Comparison of ENCODE assay signal across 8 cellular contexts in genomic region chr12:121799175-121799841, GRCh38. TPM values are rescaled to one million over a fixed set of nuclear protein-coding genes. Genes with fewer than 3 reads are reported as not detected.
DNase-seq lines count a peak whose midpoint lies in the region; ATAC-seq and TF ChIP-seq lines count a peak whose summit lies in the region.

No MANE protein-coding gene starts in this region.

- H2AFZ ChIP-seq in Loucy (ENCODE audit: low read length) (no peak overlapping the region), osteoblast (ENCODE audit: low read length) (no peak overlapping the region)

- H4K20me1 ChIP-seq in DOHH2 (ENCODE audit: control insufficient read depth, insufficient read depth, low read depth, low read length) (no peaks in the 10 kb centered on the region), Loucy (ENCODE audit: insufficient read depth, low read length, poor library complexity, severe bottlenecking) (peaks cover 39% of the 10 kb centered on the region), osteoblast (ENCODE audit: insufficient read depth, low read length) (peaks cover 19% of the 10 kb centered on the region)

- 10 to 15% (median 13%) methylated on average over 22 to 29 of the region's 30 CpGs for WGBS in adipose tissue, 3 donors

- TF ChIP-seq POLR2A in Peyer's patch (IDR thresholded peaks at IDR 0.05) = peak in 1 of 2 donors; percentile 19

- H3K4me3 ChIP-seq in DOHH2 (ENCODE audit: low read length) (peak overlapping the region; percentile 86), Loucy (ENCODE audit: low read length, poor library complexity, severe bottlenecking) (peak overlapping the region; percentile 94), Peyer's patch (peak overlapping the region; percentile 82 to 93 (median 88)), cardiac muscle cell (peak overlapping the region; percentile 89), osteoblast (ENCODE audit: insufficient read depth, low read length) (peak overlapping the region; percentile 86)

- ATAC-seq in GM19351 (IDR thresholded peaks at IDR 0.05; ENCODE audit: unreplicated experiment) = no peak
- ATAC-seq in HG03439 (IDR thresholded peaks at IDR 0.05; ENCODE audit: unreplicated experiment) = no peak

- TF ChIP-seq CTCF in DOHH2 (IDR thresholded peaks at IDR 0.05; ENCODE audit: low read depth, low read length, poor library complexity, severe bottlenecking) (no peak), Loucy (conservative IDR thresholded peaks at IDR 0.05; ENCODE audit: low read length) (no peak), Peyer's patch (IDR thresholded peaks at IDR 0.05) (peak in 1 of 6 experiments; percentile 18), cardiac muscle cell (IDR thresholded peaks at IDR 0.05; ENCODE audit: low read depth, low read length) (no peak), osteoblast (IDR thresholded peaks at IDR 0.05; ENCODE audit: extremely low read depth, low read depth, low read length) (no peak)

- H3K9me3 ChIP-seq in DOHH2 (ENCODE audit: control insufficient read depth, insufficient read depth, low read length) (no peaks in the 10 kb centered on the region), Loucy (ENCODE audit: insufficient read depth, low read depth, low read length) (no peaks in the 10 kb centered on the region), Peyer's patch (no peaks in the 10 kb centered on the region), cardiac muscle cell (ENCODE audit: low read depth) (no peaks in the 10 kb centered on the region), osteoblast (ENCODE audit: low read depth, low read length) (no peaks in the 10 kb centered on the region)

- H3K27me3 ChIP-seq in DOHH2 (ENCODE audit: control insufficient read depth, low read length) (no peaks in the 10 kb centered on the region; the same call in 1 of the 2 replicates), Loucy (ENCODE audit: insufficient read depth, low read length, poor library complexity, severe bottlenecking) (peaks cover 6% of the 10 kb centered on the region), Peyer's patch (no peaks in the 10 kb centered on the region), cardiac muscle cell (no peaks in the 10 kb centered on the region), osteoblast (ENCODE audit: insufficient read depth, low read length) (no peaks in the 10 kb centered on the region)

- H3K36me3 ChIP-seq in DOHH2 (ENCODE audit: control insufficient read depth, low read length) = peaks cover 45% of the 10 kb centered on the region
- 0 out of 2 replicates have a peak, but pooled peaks cover 5% of the 10 kb centered on the region for H3K36me3 ChIP-seq in Loucy (ENCODE audit: insufficient read depth, low read length)
- H3K36me3 ChIP-seq in Peyer's patch = peaks cover 0 to 12% (median 0%) of the 10 kb centered on the region in 3 donors
- H3K36me3 ChIP-seq in cardiac muscle cell = peaks cover 3% of the 10 kb centered on the region
- H3K36me3 ChIP-seq in osteoblast (ENCODE audit: insufficient read depth, low read length) = no peaks in the 10 kb centered on the region

- H3K4me1 ChIP-seq in DOHH2 (ENCODE audit: control insufficient read depth, low read length) (peaks cover 47% of the 10 kb centered on the region), Loucy (ENCODE audit: insufficient read depth, low read length, poor library complexity, severe bottlenecking) (peaks cover 28% of the 10 kb centered on the region), Peyer's patch (peaks cover 4 to 51% (median 16%) of the 10 kb centered on the region in 4 donors), cardiac muscle cell (ENCODE audit: low read depth) (peaks cover 34% of the 10 kb centered on the region), osteoblast (ENCODE audit: insufficient read depth, low read length) (peaks cover 53% of the 10 kb centered on the region)

- H3K79me2 ChIP-seq in DOHH2 (ENCODE audit: control insufficient read depth, low read length) = peaks cover 49% of the 10 kb centered on the region
- H3K79me2 ChIP-seq in Loucy (ENCODE audit: insufficient read depth, low read length) = peaks cover 69% of the 10 kb centered on the region
- peaks cover 54% of the 10 kb centered on the region for H3K79me2 ChIP-seq in osteoblast (ENCODE audit: insufficient read depth, low read length)

- H3K9me2 ChIP-seq in DOHH2 (replicated peaks; ENCODE audit: control insufficient read depth, low read length) (no peaks in the 10 kb centered on the region), Loucy (replicated peaks; ENCODE audit: low read depth, low read length) (no peaks in the 10 kb centered on the region)

- peak overlapping the region; percentile 99 for H3K27ac ChIP-seq in DOHH2 (ENCODE audit: low read depth, low read length)
- peak overlapping the region; percentile 100 for H3K27ac ChIP-seq in Peyer's patch
- H3K27ac ChIP-seq in adipose tissue (ENCODE audit: low read depth, low read length) = peak overlapping the region; percentile 99
- H3K27ac ChIP-seq in cardiac muscle cell = peak overlapping the region; percentile 100
- peak overlapping the region; percentile 99 for H3K27ac ChIP-seq in osteoblast (ENCODE audit: low read depth, low read length)

- H3K4me2 ChIP-seq in DOHH2 (ENCODE audit: low read length) = peak overlapping the region; percentile 94
- peak overlapping the region; percentile 89 for H3K4me2 ChIP-seq in Loucy (ENCODE audit: low read depth, low read length, poor library complexity, severe bottlenecking)
- peak overlapping the region; percentile 77 for H3K4me2 ChIP-seq in osteoblast (ENCODE audit: insufficient read depth, low read length)

- H3F3A ChIP-seq in DOHH2 (ENCODE audit: control insufficient read depth, insufficient read depth) = peaks cover 22% of the 10 kb centered on the region
- peaks cover 12% of the 10 kb centered on the region; the same call in 1 of the 2 replicates for H3F3A ChIP-seq in Loucy (ENCODE audit: low read depth)

- peak in 2 of 3 donors; percentile 79 to 83 for DNase-seq in Peyer's patch
- peak; percentile 78 to 84 for DNase-seq in cardiac muscle cell (ENCODE audit: low read depth in 1 of 2, low spot score in 1 of 2)
- DNase-seq in osteoblast (ENCODE audit: insufficient read length, low spot score, missing footprints) = peak; percentile 98

- peak overlapping the region; percentile 100 for H3K9ac ChIP-seq in Loucy (ENCODE audit: low read depth, low read length, poor library complexity, severe bottlenecking)

RNA-seq across cellular contexts. Expression of gene SETD1B, which starts 4.5 kb away (rescaled TPM):
- total RNA-seq in Peyer's patch (10 to 100 TPM; 15.4 to 30.5 (median 25.3) TPM), cardiac muscle cell (8.0 and 15.1 TPM in 2 replicates), osteoblast (5.0 and 5.8 TPM in 2 replicates)
- polyA plus RNA-seq in adipose tissue (10 to 100 TPM in 2 of 3 donors, 1 to 10 TPM in 1; 5.7 to 11.1 (median 10.6) TPM), cardiac muscle cell (2.4 and 3.8 TPM in 2 replicates)

RNA-seq across cellular contexts. Expression of gene RHOF, which starts 5.8 kb away (rescaled TPM):
- total RNA-seq in Peyer's patch (100 to 1,000 TPM in 2 of 4 donors, 10 to 100 TPM in 2; 31.4 to 134 (median 91.0) TPM), cardiac muscle cell (30.0 and 56.3 TPM in 2 replicates), osteoblast (6.2 and 8.3 TPM in 2 replicates)
- polyA plus RNA-seq in adipose tissue (1 to 10 TPM; 2.3 to 4.3 (median 3.3) TPM), cardiac muscle cell (21.5 and 27.4 TPM in 2 replicates)

RNA-seq across cellular contexts. Expression of gene HPD, which starts 59.4 kb away (rescaled TPM):
- total RNA-seq in Peyer's patch (not detected), cardiac muscle cell (not detected in 2 replicates), osteoblast (under 0.01 TPM in 1 of 2 replicates, not detected in the other)
- polyA plus RNA-seq in adipose tissue (1 to 10 TPM in 2 of 3 donors, under 1 TPM in 1; 0.91 to 4.5 (median 3.5) TPM), cardiac muscle cell (0.16 TPM in 1 of 2 replicates, not detected in the other)
